In the genomic region with DNA sequence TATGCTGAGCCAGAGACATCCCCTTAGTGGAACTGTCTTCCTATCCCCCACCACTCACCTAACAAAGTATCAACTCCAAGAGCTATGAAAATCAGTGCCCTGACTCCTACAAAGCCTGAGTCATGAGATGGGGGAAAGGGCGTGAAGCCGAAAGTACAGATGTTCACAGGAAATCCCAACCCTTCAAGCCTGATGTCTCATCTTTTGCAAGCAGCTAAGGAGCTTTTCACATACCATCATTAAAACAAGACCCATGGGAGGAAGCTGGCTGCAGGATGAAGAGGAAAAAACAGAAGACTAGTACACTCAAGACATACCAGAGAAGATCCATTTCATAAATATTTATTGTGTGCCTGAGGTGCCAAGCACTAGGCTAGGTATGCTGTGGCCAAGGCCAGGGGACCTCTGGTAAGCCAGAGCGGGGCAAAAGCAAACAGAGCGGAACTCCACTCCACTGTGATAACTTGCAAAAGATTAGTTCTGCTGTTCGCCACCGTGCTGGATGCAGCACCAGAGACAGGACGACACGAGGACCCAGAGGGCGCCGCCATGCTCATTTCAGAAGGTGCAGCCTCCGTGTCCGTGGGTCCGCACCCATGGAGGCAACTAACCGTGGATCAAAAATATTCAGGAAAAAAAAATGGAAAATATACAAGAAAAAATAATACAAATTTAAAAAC, we compare ENCODE assay signal across 10 cellular contexts. TPM values are rescaled to one million over a fixed set of nuclear protein-coding genes. Genes with fewer than 3 reads are reported as not detected.
DNase-seq lines count a peak whose midpoint lies in the region; ATAC-seq lines count a peak whose summit lies in the region.
"Had no signal": no experiment of that assay in that cellular context is flagged by ENCODE, and none has a peak within 500 bp of the region (broad histone marks: within the 10 kb centered on the region; RNA-seq: fewer than 3 reads in every experiment).

No MANE protein-coding gene starts in this region.

- H3K27me3 Mint-ChIP-seq in activated T-helper 17 cell treated with anti-CD3 and anti-CD28 coated beads, Interleukin-2, amount 50 U/mL, for 72 hours: no peaks in the 10 kb centered on the region

- peak; percentile 46 for DNase-seq in DMS 273 (lab: John Stamatoyannopoulos, UW; ENCODE audit: unreplicated experiment)
- DNase-seq in DMS 273 treated with DMSO at 0.1 percent for 48 hours (lab: John Stamatoyannopoulos, UW): no peak
- DNase-seq in hepatic stellate cell (ENCODE audit: low spot score): peak; percentile 71
- DNase-seq in stimulated activated CD4-positive, alpha-beta T cell treated with anti-CD3 and anti-CD28 coated beads, Interleukin-4, amount 100 ng/mL, for 4 hours: no peak
- DNase-seq in NCI-H2107 treated with DMSO at 0.1 percent for 48 hours (lab: John Stamatoyannopoulos, UW; ENCODE audit: unreplicated experiment): no peak
- DNase-seq: activated gamma-delta T cell had no signal

- peak overlapping the region; percentile 76 for H3K27ac Mint-ChIP-seq in activated T-helper 17 cell treated with anti-CD3 and anti-CD28 coated beads, Interleukin-2, amount 50 U/mL, for 72 hours

- peak overlapping the region; percentile 99 for H3K27ac ChIP-seq in subcutaneous abdominal adipose tissue (ENCODE audit: low read depth, low read length)
- H3K27ac ChIP-seq: 22Rv1 had no signal

- peaks cover 29 to 61% (median 55%) of the 10 kb centered on the region in 5 donors for H3K4me1 ChIP-seq in subcutaneous abdominal adipose tissue (ENCODE audit: control insufficient read depth in 5 of 5, insufficient read depth in 5 of 5, low read length in 5 of 5)

- H3K9me3 ChIP-seq in subcutaneous abdominal adipose tissue (ENCODE audit: control insufficient read depth in 5 of 5, low read length in 5 of 5): no peaks in the 10 kb centered on the region

- H3K9me3 Mint-ChIP-seq in activated T-helper 17 cell treated with anti-CD3 and anti-CD28 coated beads, Interleukin-2, amount 50 U/mL, for 72 hours: no peaks in the 10 kb centered on the region

- H3K36me3 Mint-ChIP-seq in activated T-helper 17 cell treated with anti-CD3 and anti-CD28 coated beads, Interleukin-2, amount 50 U/mL, for 72 hours (ENCODE audit: low read depth): peaks cover 14% of the 10 kb centered on the region

- H3K4me3 Mint-ChIP-seq in activated T-helper 17 cell treated with anti-CD3 and anti-CD28 coated beads, Interleukin-2, amount 50 U/mL, for 72 hours: peak overlapping the region; percentile 36

- H3K36me3 ChIP-seq in subcutaneous abdominal adipose tissue (ENCODE audit: control insufficient read depth in 5 of 5, insufficient read depth in 5 of 5, low read length in 5 of 5): no peaks in the 10 kb centered on the region

- peak overlapping the region in 2 of 5 donors; percentile 51 to 76 for H3K9ac ChIP-seq in subcutaneous abdominal adipose tissue (ENCODE audit: low read length in 5 of 5)

- H3K4me3 ChIP-seq in subcutaneous abdominal adipose tissue (ENCODE audit: low read depth in 1 of 5, low read length in 5 of 5): peak overlapping the region in 1 of 5 donors; percentile 1

- no peak for ATAC-seq in activated T-helper 17 cell treated with anti-CD3 and anti-CD28 coated beads, Interleukin-2, amount 50 U/mL, for 72 hours (replicated peaks)
- ATAC-seq in GM21576 (IDR thresholded peaks at IDR 0.05; ENCODE audit: unreplicated experiment): no peak

- no peaks in the 10 kb centered on the region for H3K27me3 ChIP-seq in subcutaneous abdominal adipose tissue (ENCODE audit: control insufficient read depth in 5 of 5, insufficient read depth in 4 of 5, low read length in 5 of 5)

- H3K4me1 Mint-ChIP-seq in activated T-helper 17 cell treated with anti-CD3 and anti-CD28 coated beads, Interleukin-2, amount 50 U/mL, for 72 hours: peaks cover 16% of the 10 kb centered on the region

RNA-seq across cellular contexts. Expression of gene MNT, which starts 4.5 kb away (rescaled TPM):
- 10 to 100 TPM; 28.7 to 33.2 TPM for total RNA-seq in activated T-helper 17 cell treated with anti-CD3 and anti-CD28 coated beads, Interleukin-2, amount 50 U/mL, for 72 hours

Comparison
In these comparisons a context has a peak if more than half of its experiments do, and no peak if none do; other contexts are left out.
1. DNase-seq: peak in DMS 273 (single experiment) and hepatic stellate cell (single experiment); none in DMS 273 treated with DMSO at 0.1 percent for 48 hours (single experiment), stimulated activated CD4-positive, alpha-beta T cell treated with anti-CD3 and anti-CD28 coated beads, Interleukin-4, amount 100 ng/mL, for 4 hours (0 of 2) and NCI-H2107 treated with DMSO at 0.1 percent for 48 hours (single experiment).